In the genomic region with DNA sequence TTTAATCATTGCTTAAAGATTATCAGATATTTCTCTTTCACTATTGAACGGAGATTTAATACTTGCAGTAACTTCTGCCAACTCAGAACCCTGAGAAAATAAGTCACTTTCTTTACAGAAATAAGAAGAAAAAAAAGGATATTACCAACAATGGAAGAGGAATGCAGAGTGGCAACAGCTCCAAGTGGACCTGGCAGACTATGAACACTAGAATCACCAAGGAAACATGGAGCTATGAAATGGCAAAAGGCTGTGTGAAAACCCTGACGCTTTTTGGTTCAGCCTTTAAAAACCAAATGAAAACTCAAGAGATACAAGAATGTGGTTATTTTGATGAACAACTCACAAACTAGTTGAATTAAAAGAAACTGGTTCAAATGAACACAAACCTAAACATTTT, we compare ENCODE assay signal across 19 cellular contexts. TPM values are rescaled to one million over a fixed set of nuclear protein-coding genes. Genes with fewer than 3 reads are reported as not detected.
A peak's percentile ranks its signal among the peaks of the same experiment; 100 is the strongest.
DNase-seq lines count a peak whose midpoint lies in the region; ATAC-seq and TF ChIP-seq lines count a peak whose summit lies in the region.
"Had no signal": no experiment of that assay in that cellular context is flagged by ENCODE, and none has a peak within 500 bp of the region (broad histone marks: within the 10 kb centered on the region; RNA-seq: fewer than 3 reads in every experiment).

No MANE protein-coding gene starts in this region.

- POLR2A ChIA-PET in activated CD8-positive, alpha-beta T cell treated with anti-CD3 and anti-CD28 coated beads for 36 hours (lab: Charles Lee), result interaction anchor here (1.4 kb wide), 1 partner anchor 14 kb away, joined by 5 read pairs; no protein-coding TSS in a partner anchor

- CTCF ChIA-PET in activated CD8-positive, alpha-beta T cell treated with anti-CD3 and anti-CD28 coated beads for 36 hours (lab: Charles Lee), result interaction anchor here (1.2 kb wide), 1 partner anchor 11 kb away, joined by 3 read pairs; no protein-coding TSS in a partner anchor

- TF ChIP-seq POLR2A in body of pancreas (IDR thresholded peaks at IDR 0.05), result no peak

- no peaks in the 10 kb centered on the region for H3K4me1 Mint-ChIP-seq in activated CD8-positive, alpha-beta T cell treated with anti-CD3 and anti-CD28 coated beads for 36 hours (ENCODE audit: low read depth)

- no peaks in the 10 kb centered on the region for H3K27me3 Mint-ChIP-seq in activated CD8-positive, alpha-beta T cell treated with anti-CD3 and anti-CD28 coated beads for 36 hours
- H3K27me3 Mint-ChIP-seq: B cell; CD4-positive, alpha-beta T cell had no signal

- H3K4me3 Mint-ChIP-seq in activated CD8-positive, alpha-beta T cell treated with anti-CD3 and anti-CD28 coated beads for 36 hours, result no peak overlapping the region
- H3K4me3 Mint-ChIP-seq: B cell; CD4-positive, alpha-beta T cell had no signal

- no peaks in the 10 kb centered on the region for H3K36me3 ChIP-seq in body of pancreas (replicated peaks in 1 of 2; ENCODE audit: insufficient read depth in 1 of 2, low read depth in 2 of 2)

- H3K9me3 ChIP-seq in body of pancreas, result no peaks in the 10 kb centered on the region

- intact Hi-C loops in body of pancreas (cut with DNase I), result no loop called here
- intact Hi-C loops in activated CD8-positive, alpha-beta T cell treated with anti-CD3 and anti-CD28 coated beads for 36 hours (cut with micrococcal nuclease), result no loop called here

- H3K9me3 Mint-ChIP-seq in activated CD8-positive, alpha-beta T cell treated with anti-CD3 and anti-CD28 coated beads for 36 hours, result peaks cover 2% of the 10 kb centered on the region
- H3K9me3 Mint-ChIP-seq: CD4-positive, alpha-beta T cell had no signal

- peaks cover 18% of the 10 kb centered on the region for H3K36me3 Mint-ChIP-seq in activated CD8-positive, alpha-beta T cell treated with anti-CD3 and anti-CD28 coated beads for 36 hours (ENCODE audit: low read depth)

- H3K27me3 ChIP-seq in body of pancreas, result no peaks in the 10 kb centered on the region

- TF ChIP-seq CTCF in body of pancreas (IDR thresholded peaks at IDR 0.05), result no peak
- no peak for TF ChIP-seq CTCF in activated CD8-positive, alpha-beta T cell treated with anti-CD3 and anti-CD28 coated beads for 36 hours (IDR thresholded peaks at IDR 0.05)

- no peak overlapping the region for H3K4me3 ChIP-seq in body of pancreas

- peaks cover 9% of the 10 kb centered on the region for H3K4me1 ChIP-seq in body of pancreas

- DNase-seq in GM03348 (ENCODE audit: low spot score), result peak; percentile 29
- peak; percentile 59 for DNase-seq in astrocyte of the hippocampus (ENCODE audit: low read depth, low spot score)
- peak; percentile 40 for DNase-seq in globus pallidus (ENCODE audit: low spot score)
- DNase-seq in pons (ENCODE audit: low spot score), result peak; percentile 30
- DNase-seq in body of pancreas, result no peak
- no peak for DNase-seq in SHP77 treated with DMSO at 0.1 percent for 48 hours (lab: John Stamatoyannopoulos, UW)
- no peak for DNase-seq in activated CD8-positive, alpha-beta T cell treated with anti-CD3 and anti-CD28 coated beads for 36 hours
- DNase-seq in T-helper 2 cell, result no peak
- DNase-seq: Calu3; CD4-positive, alpha-beta T cell; DMS79; MM.1S; NCI-H1105 treated with DMSO at 0.1 percent for 48 hours; NCI-H187; NCI-H446 treated with DMSO at 0.1 percent for 48 hours; NCI-H748 treated with DMSO at 0.1 percent for 48 hours had no signal

- H3K27ac ChIP-seq in body of pancreas, result no peak overlapping the region

- no peak for ATAC-seq in body of pancreas
- no peak for ATAC-seq in activated CD8-positive, alpha-beta T cell treated with anti-CD3 and anti-CD28 coated beads for 36 hours
- ATAC-seq: Right ventricle myocardium inferior had no signal

- no peak overlapping the region for H3K27ac Mint-ChIP-seq in activated CD8-positive, alpha-beta T cell treated with anti-CD3 and anti-CD28 coated beads for 36 hours
- H3K27ac Mint-ChIP-seq: B cell; CD4-positive, alpha-beta T cell had no signal

- WGBS in body of pancreas, 2 donors, result 82 to 85% methylated on average over 2 of the region's 2 CpGs

RNA-seq across cellular contexts. Expression of gene DTD2, which starts 17.8 kb away (rescaled TPM):
- 10 to 100 TPM; 20.4 to 22.3 TPM for total RNA-seq in body of pancreas
- 10 to 100 TPM; 25.4 to 25.6 TPM for total RNA-seq in activated CD8-positive, alpha-beta T cell treated with anti-CD3 and anti-CD28 coated beads for 36 hours

RNA-seq across cellular contexts. Expression of gene HEATR5A, which starts 19.2 kb away (rescaled TPM):
- 10 to 100 TPM; 14.5 to 24.1 TPM for total RNA-seq in body of pancreas
- 10 to 100 TPM; 12.7 to 15.7 TPM for total RNA-seq in activated CD8-positive, alpha-beta T cell treated with anti-CD3 and anti-CD28 coated beads for 36 hours

RNA-seq across cellular contexts. Expression of gene GPR33, which starts 48.3 kb away (rescaled TPM):
- not detected for total RNA-seq in body of pancreas
- not detected for total RNA-seq in activated CD8-positive, alpha-beta T cell treated with anti-CD3 and anti-CD28 coated beads for 36 hours
- total RNA-seq: A673; B cell; Calu3; CD4-positive, alpha-beta T cell; Right ventricle myocardium inferior had no signal

Comparison
In these comparisons a context has a peak if more than half of its experiments do, and no peak if none do; other contexts are left out.
1. DNase-seq: peak in GM03348 (single experiment), astrocyte of the hippocampus (single experiment), globus pallidus (single experiment) and pons (single experiment); none in body of pancreas (0 of 4), SHP77 treated with DMSO at 0.1 percent for 48 hours (single experiment), activated CD8-positive, alpha-beta T cell treated with anti-CD3 and anti-CD28 coated beads for 36 hours (single experiment) and T-helper 2 cell (0 of 5).